Comparison of ENCODE assay signal across 8 cellular contexts in genomic region chr15:60128000-60128376, GRCh38.
A peak's percentile ranks its signal among the peaks of the same experiment; 100 is the strongest.
DNase-seq lines count a peak whose midpoint lies in the region; ATAC-seq and TF ChIP-seq lines count a peak whose summit lies in the region.

No MANE protein-coding gene starts in this region.

- H3K4me3 Mint-ChIP-seq in type B pancreatic cell: peak overlapping the region; percentile 85

- H3K4me1 ChIP-seq in lower lobe of right lung: peaks cover 15% of the 10 kb centered on the region

- H3K9me3 ChIP-seq in lower lobe of right lung: no peaks in the 10 kb centered on the region

- peak overlapping the region; percentile 73 for H3K27ac Mint-ChIP-seq in type B pancreatic cell

- no peak for TF ChIP-seq CTCF in astrocyte of the spinal cord (IDR thresholded peaks at IDR 0.05; ENCODE audit: low read depth, low read length)
- no peak for TF ChIP-seq CTCF in lower lobe of right lung (IDR thresholded peaks at IDR 0.05)
- no peak for TF ChIP-seq CTCF in type B pancreatic cell (conservative IDR thresholded peaks at IDR 0.05)

- H3K4me3 ChIP-seq in astrocyte of the spinal cord (ENCODE audit: low read depth, low read length): peak overlapping the region; percentile 53
- peak overlapping the region; percentile 63 for H3K4me3 ChIP-seq in lower lobe of right lung

- peak overlapping the region; percentile 82 for H3K27ac ChIP-seq in lower lobe of right lung

- peaks cover 12% of the 10 kb centered on the region for H3K4me1 Mint-ChIP-seq in type B pancreatic cell (ENCODE audit: unreplicated experiment)

- H3K27me3 Mint-ChIP-seq in type B pancreatic cell: peaks cover 44% of the 10 kb centered on the region

- no peaks in the 10 kb centered on the region for H3K36me3 ChIP-seq in lower lobe of right lung

- in situ Hi-C loops in astrocyte of the spinal cord (cut with HindIII; ENCODE audit: low sequenced_read_pairs): no loop called here

- intact Hi-C loops in lower lobe of right lung (cut with DNase I): no loop called here

- H3K27me3 ChIP-seq in lower lobe of right lung (ENCODE audit: low read depth): no peaks in the 10 kb centered on the region

- ATAC-seq in lower lobe of right lung: peak in 1 of 2 donors; percentile 28
- no peak for ATAC-seq in HG03342 (IDR thresholded peaks at IDR 0.05; ENCODE audit: unreplicated experiment)

- no peaks in the 10 kb centered on the region for H3K9me3 Mint-ChIP-seq in type B pancreatic cell

- DNase-seq in activated effector memory CD4-positive, alpha-beta T cell treated with anti-CD3 and anti-CD28 coated beads, Interleukin-2, amount 50 U/mL, for 16 hours: peak; percentile 63
- DNase-seq in activated effector memory CD4-positive, alpha-beta T cell treated with Interleukin-2 at 50 U/mL for 16 hours: no peak
- DNase-seq in astrocyte of the spinal cord (ENCODE audit: low read depth, low spot score) (no peak), lower lobe of right lung (no peak), type B pancreatic cell (ENCODE audit: extremely low spot score, unreplicated experiment) (no peak), NCI-H2227 treated with DMSO at 0.1 percent for 48 hours (lab: John Stamatoyannopoulos, UW) (no peak)
- no peak for DNase-seq in activated CD4-positive, alpha-beta T cell treated with anti-CD3 and anti-CD28 coated beads for 48 hours

- no peaks in the 10 kb centered on the region for H3K36me3 Mint-ChIP-seq in type B pancreatic cell
